In genomic region chr5:33840927-33841547, GRCh38 we compare ENCODE assay signal across 11 cellular contexts.
DNase-seq lines count a peak whose midpoint lies in the region; ATAC-seq lines count a peak whose summit lies in the region.
"Had no signal": no experiment of that assay in that cellular context is flagged by ENCODE, and none has a peak within 500 bp of the region (broad histone marks: within the 10 kb centered on the region; RNA-seq: fewer than 3 reads in every experiment).

No MANE protein-coding gene starts in this region.

- peak; percentile 24 for DNase-seq in UCSD-AML1 (lab: John Stamatoyannopoulos, UW; ENCODE audit: unreplicated experiment)
- DNase-seq in NCI-H526 (lab: John Stamatoyannopoulos, UW): no peak
- DNase-seq in SKM-1 (lab: John Stamatoyannopoulos, UW; ENCODE audit: unreplicated experiment): no peak
- no peak for DNase-seq in OCI-M1 (lab: John Stamatoyannopoulos, UW)
- no peak for DNase-seq in effector CD8-positive, alpha-beta T cell (lab: John Stamatoyannopoulos, UW)
- DNase-seq: NCI-H510A treated with DMSO at 0.1 percent for 48 hours, thyroid gland had no signal

- ATAC-seq in GM18502 (IDR thresholded peaks at IDR 0.05; ENCODE audit: poor library complexity, unreplicated experiment) (peak; percentile 85), GM19452 (IDR thresholded peaks at IDR 0.05; ENCODE audit: unreplicated experiment) (peak; percentile 79), HG03045 (IDR thresholded peaks at IDR 0.05; ENCODE audit: unreplicated experiment) (peak; percentile 73)
- ATAC-seq: gastroesophageal sphincter had no signal
